In genomic region chr1:93804412-93804811, GRCh38 we compare ENCODE assay signal across 11 cellular contexts.
DNase-seq lines count a peak whose midpoint lies in the region; ATAC-seq, FAIRE-seq and TF ChIP-seq lines count a peak whose summit lies in the region.
"Had no signal": no experiment of that assay in that cellular context is flagged by ENCODE, and none has a peak within 500 bp of the region (broad histone marks: within the 10 kb centered on the region; RNA-seq: fewer than 3 reads in every experiment).

No MANE protein-coding gene starts in this region.

- H3K27me3 Mint-ChIP-seq in activated CD4-positive, alpha-beta T cell treated with anti-CD3 and anti-CD28 coated beads, Interleukin-2, amount 10 ng/mL, durations not matched to agents 24 days and 14 days = peaks cover 19% of the 10 kb centered on the region
- H3K27me3 Mint-ChIP-seq in naive thymus-derived CD4-positive, alpha-beta T cell = peaks cover 0 to 38% (median 0%) of the 10 kb centered on the region in 5 donors

- WGBS in pancreas, 2 donors = 80 to 86% methylated on average over 3 of the region's 3 CpGs

- H3K27ac ChIP-seq in fibroblast of lung (ENCODE audit: insufficient read depth, low read length) = peak overlapping the region; percentile 53
- no peak overlapping the region for H3K27ac ChIP-seq in pancreas
- no peak overlapping the region for H3K27ac ChIP-seq in naive thymus-derived CD4-positive, alpha-beta T cell (ENCODE audit: low read depth, low read length)

- peak overlapping the region; percentile 60 for H3K4me2 ChIP-seq in fibroblast of lung (ENCODE audit: extremely low read depth, insufficient read depth, low read length)

- H3K79me2 ChIP-seq in fibroblast of lung (ENCODE audit: control insufficient read depth, insufficient read depth, low read length) = no peaks in the 10 kb centered on the region

- H3K4me1 ChIP-seq in fibroblast of lung (ENCODE audit: control insufficient read depth, extremely low read depth, insufficient read depth, low read length) (peaks cover 9% of the 10 kb centered on the region), pancreas (no peaks in the 10 kb centered on the region)
- H3K4me1 ChIP-seq in naive thymus-derived CD4-positive, alpha-beta T cell (ENCODE audit: control insufficient read depth in 2 of 2, insufficient read depth in 2 of 2, low read length in 2 of 2) = no peaks in the 10 kb centered on the region

- no peaks in the 10 kb centered on the region for H3K4me1 Mint-ChIP-seq in activated CD4-positive, alpha-beta T cell treated with anti-CD3 and anti-CD28 coated beads, Interleukin-2, amount 10 ng/mL, durations not matched to agents 24 days and 14 days
- peaks cover 0 to 6% (median 0%) of the 10 kb centered on the region in 7 donors for H3K4me1 Mint-ChIP-seq in naive thymus-derived CD4-positive, alpha-beta T cell

- CTCF ChIA-PET in naive thymus-derived CD4-positive, alpha-beta T cell (lab: Charles Lee) = no interaction called here

- H3K4me3 Mint-ChIP-seq in activated CD4-positive, alpha-beta T cell treated with anti-CD3 and anti-CD28 coated beads, Interleukin-2, amount 10 ng/mL, durations not matched to agents 24 days and 14 days = no peak overlapping the region
- H3K4me3 Mint-ChIP-seq in naive thymus-derived CD4-positive, alpha-beta T cell = no peak overlapping the region
- H3K4me3 Mint-ChIP-seq: neural crest cell had no signal

- ATAC-seq in SK-N-SH treated with all-trans-retinoic acid at 6 μM for 48 hours = peak; percentile 99
- peak in 3 of 4 donors; percentile 44 to 60 (median 54) for ATAC-seq in pancreas
- no peak for ATAC-seq in naive thymus-derived CD4-positive, alpha-beta T cell

- H3K36me3 ChIP-seq in fibroblast of lung (ENCODE audit: control insufficient read depth, insufficient read depth, low read length) (no peaks in the 10 kb centered on the region), pancreas (no peaks in the 10 kb centered on the region)
- H3K36me3 ChIP-seq in naive thymus-derived CD4-positive, alpha-beta T cell (ENCODE audit: control insufficient read depth in 2 of 3, insufficient read depth in 3 of 3, low read length in 3 of 3) = no peaks in the 10 kb centered on the region

- no peak overlapping the region for H3K9ac ChIP-seq in fibroblast of lung (ENCODE audit: insufficient read depth, low read length)

- TF ChIP-seq CTCF in fibroblast of lung (conservative IDR thresholded peaks at IDR 0.05 in 1 of 2, IDR thresholded peaks at IDR 0.05 in 1 of 2; ENCODE audit: low read depth in 1 of 2, low read length in 2 of 2) = no peak
- no peak for TF ChIP-seq CTCF in pancreas (IDR thresholded peaks at IDR 0.05)

- no peak overlapping the region for H3K27ac Mint-ChIP-seq in activated CD4-positive, alpha-beta T cell treated with anti-CD3 and anti-CD28 coated beads, Interleukin-2, amount 10 ng/mL, durations not matched to agents 24 days and 14 days
- no peak overlapping the region for H3K27ac Mint-ChIP-seq in naive thymus-derived CD4-positive, alpha-beta T cell

- no peak overlapping the region for H2AFZ ChIP-seq in fibroblast of lung (ENCODE audit: low read length)

- no peaks in the 10 kb centered on the region for H3K27me3 ChIP-seq in fibroblast of lung (ENCODE audit: control insufficient read depth, insufficient read depth, low read length)
- no peaks in the 10 kb centered on the region for H3K27me3 ChIP-seq in pancreas
- H3K27me3 ChIP-seq in naive thymus-derived CD4-positive, alpha-beta T cell (ENCODE audit: control insufficient read depth in 2 of 2, insufficient read depth in 2 of 2, low read length in 2 of 2) = no peaks in the 10 kb centered on the region

- POLR2A ChIA-PET in naive thymus-derived CD4-positive, alpha-beta T cell (lab: Charles Lee) = no interaction called here

- no peaks in the 10 kb centered on the region for H3K9me3 ChIP-seq in fibroblast of lung (ENCODE audit: control insufficient read depth, insufficient read depth, low read depth, low read length)
- H3K9me3 ChIP-seq in pancreas = no peaks in the 10 kb centered on the region
- no peaks in the 10 kb centered on the region for H3K9me3 ChIP-seq in naive thymus-derived CD4-positive, alpha-beta T cell (ENCODE audit: control insufficient read depth in 2 of 3, low read length in 3 of 3)

- intact Hi-C loops in pancreas (cut with DNase I) = no loop called here
- intact Hi-C loops in activated CD4-positive, alpha-beta T cell treated with anti-CD3 and anti-CD28 coated beads, Interleukin-2, amount 10 ng/mL, durations not matched to agents 24 days and 14 days (cut with micrococcal nuclease) = loop anchor here (2.0 kb wide), 1 partner anchor 24 kb away; no protein-coding TSS in a partner anchor
- intact Hi-C loops in naive thymus-derived CD4-positive, alpha-beta T cell (cut with micrococcal nuclease) = no loop called here

- H3K4me3 ChIP-seq in fibroblast of lung (replicated peaks in 1 of 4; ENCODE audit: control extremely low read depth in 1 of 4, insufficient read depth in 1 of 4, low read depth in 3 of 4, low read length in 4 of 4) (peak overlapping the region in 3 of 4 experiments; percentile 11 to 31 (median 18)), pancreas (no peak overlapping the region)
- no peak overlapping the region for H3K4me3 ChIP-seq in naive thymus-derived CD4-positive, alpha-beta T cell (ENCODE audit: low read length)

- H4K20me1 ChIP-seq in fibroblast of lung (ENCODE audit: control insufficient read depth, extremely low read depth, insufficient read depth, low read length) = no peaks in the 10 kb centered on the region

- no peaks in the 10 kb centered on the region for H3K36me3 Mint-ChIP-seq in activated CD4-positive, alpha-beta T cell treated with anti-CD3 and anti-CD28 coated beads, Interleukin-2, amount 10 ng/mL, durations not matched to agents 24 days and 14 days (ENCODE audit: low read depth)
- peaks cover 0 to 31% (median 11%) of the 10 kb centered on the region in 5 donors for H3K36me3 Mint-ChIP-seq in naive thymus-derived CD4-positive, alpha-beta T cell

- no peak for FAIRE-seq in pancreas (lab: Jason Lieb, UNC)

- H3K9me3 Mint-ChIP-seq in activated CD4-positive, alpha-beta T cell treated with anti-CD3 and anti-CD28 coated beads, Interleukin-2, amount 10 ng/mL, durations not matched to agents 24 days and 14 days = peaks cover 3% of the 10 kb centered on the region
- H3K9me3 Mint-ChIP-seq in naive thymus-derived CD4-positive, alpha-beta T cell = peaks cover 0 to 10% (median 2%) of the 10 kb centered on the region in 11 donors

- DNase-seq in COLO829 (ENCODE audit: low spot score) (peak; percentile 39), fibroblast of lung (ENCODE audit: low read depth in 2 of 2) (peak; percentile 92 to 96), pancreas (no peak), DMS 273 (lab: John Stamatoyannopoulos, UW; ENCODE audit: unreplicated experiment) (no peak), OCI-M1 (lab: John Stamatoyannopoulos, UW) (no peak)
- DNase-seq in activated CD4-positive, alpha-beta T cell treated with anti-CD3 and anti-CD28 coated beads, Interleukin-2, amount 10 ng/mL, durations not matched to agents 24 days and 14 days = no peak
- DNase-seq in naive thymus-derived CD4-positive, alpha-beta T cell = no peak
- DNase-seq: activated CD8-positive, alpha-beta memory T cell treated with anti-CD3 and anti-CD28 coated beads, Interleukin-2, amount 50 U/mL, for 48 hours; DMS 273 treated with DMSO at 0.1 percent for 48 hours had no signal

TF ChIP-seq in SK-N-SH treated with all-trans-retinoic acid at 6 μM for 48 hours, 23 proteins besides CTCF, POLR2A, EP300 and RAD21:
- no peak for TF ChIP-seq ZFP3 (CRISPR knock-in tag; IDR thresholded peaks at IDR 0.05)
- no peak for TF ChIP-seq ZFP30 (CRISPR knock-in tag; IDR thresholded peaks at IDR 0.05)
- peak; percentile 59 for TF ChIP-seq ISL1 (CRISPR knock-in tag; IDR thresholded peaks at IDR 0.05)
- no peak for TF ChIP-seq ZNF8 (CRISPR knock-in tag; IDR thresholded peaks at IDR 0.05)
- TF ChIP-seq ARNTL (CRISPR knock-in tag; IDR thresholded peaks at IDR 0.05; ENCODE audit: borderline replicate concordance, low read depth) = no peak
- TF ChIP-seq BACH2 (CRISPR knock-in tag; IDR thresholded peaks at IDR 0.05; ENCODE audit: borderline replicate concordance) = no peak
- TF ChIP-seq ESRRG (CRISPR knock-in tag; IDR thresholded peaks at IDR 0.05) = no peak
- TF ChIP-seq CSDC2 (CRISPR knock-in tag; IDR thresholded peaks at IDR 0.05) = no peak
TF ChIP-seq in SK-N-SH treated with all-trans-retinoic acid at 6 μM for 48 hours: peak in this region for 1.

Comparison
In these comparisons a context has a peak if more than half of its experiments do, and no peak if none do; other contexts are left out.
1. DNase-seq: peak in COLO829 (single experiment) and fibroblast of lung (2 of 2); none in pancreas (0 of 6), DMS 273 (single experiment), activated CD4-positive, alpha-beta T cell treated with anti-CD3 and anti-CD28 coated beads, Interleukin-2, amount 10 ng/mL, durations not matched to agents 24 days and 14 days (single experiment), OCI-M1 (single experiment) and naive thymus-derived CD4-positive, alpha-beta T cell (0 of 9).
2. H3K4me3 ChIP-seq: peak in fibroblast of lung (3 of 4); none in pancreas (0 of 4) and naive thymus-derived CD4-positive, alpha-beta T cell (single experiment).